8 cellular contexts compared by ENCODE assay signal in genomic region chr7:129825554-129826267, GRCh38.
DNase-seq lines count a peak whose midpoint lies in the region; ATAC-seq and TF ChIP-seq lines count a peak whose summit lies in the region.

No MANE protein-coding gene starts in this region.

- peaks cover 16% of the 10 kb centered on the region for H3K4me1 Mint-ChIP-seq in activated T-cell treated with anti-CD3 and anti-CD28 coated beads, Interleukin-2, amount 50 U/mL, for 4 hours (ENCODE audit: low read depth)

- intact Hi-C loops in esophagus squamous epithelium (cut with DNase I): loop anchor here (5.0 to 10.0 kb wide), 2 partner anchors 161 to 187 kb away; no protein-coding TSS in a partner anchor

- 0% methylated on average over 2 to 5 of the region's 58 CpGs for WGBS in esophagus squamous epithelium, 2 donors

- TF ChIP-seq CTCF in OCI-LY3 (IDR thresholded peaks at IDR 0.05; ENCODE audit: low read depth, low read length) (peak; percentile 35), esophagus squamous epithelium (IDR thresholded peaks at IDR 0.05) (peak; percentile 56 to 100 (median 65))

- TF ChIP-seq POLR2A in esophagus squamous epithelium (IDR thresholded peaks at IDR 0.05): no peak

- no peaks in the 10 kb centered on the region for H3K9me3 ChIP-seq in OCI-LY3 (ENCODE audit: insufficient read depth, low read length)
- no peaks in the 10 kb centered on the region for H3K9me3 ChIP-seq in esophagus squamous epithelium

- peaks cover 18% of the 10 kb centered on the region for H3K4me1 ChIP-seq in OCI-LY3 (ENCODE audit: low read length)
- peaks cover 11 to 40% (median 15%) of the 10 kb centered on the region in 3 donors for H3K4me1 ChIP-seq in esophagus squamous epithelium

- peak overlapping the region; percentile 95 for H2AFZ ChIP-seq in OCI-LY3 (ENCODE audit: low read depth, low read length)

- peak; percentile 66 for ATAC-seq in GM19463 (IDR thresholded peaks at IDR 0.05; ENCODE audit: unreplicated experiment)
- peak; percentile 82 for ATAC-seq in activated T-cell treated with anti-CD3 and anti-CD28 coated beads, Interleukin-2, amount 50 U/mL, for 4 hours

- peak overlapping the region; percentile 86 for H3K4me3 Mint-ChIP-seq in activated T-cell treated with anti-CD3 and anti-CD28 coated beads, Interleukin-2, amount 50 U/mL, for 4 hours

- H3K4me2 ChIP-seq in OCI-LY3 (ENCODE audit: low read length): peak overlapping the region; percentile 93

- H3K4me3 ChIP-seq in OCI-LY3 (ENCODE audit: low read length): peak overlapping the region; percentile 85
- H3K4me3 ChIP-seq in esophagus squamous epithelium: peak overlapping the region; percentile 58 to 77 (median 60)

- no peak overlapping the region for H3K27ac ChIP-seq in OCI-LY3 (ENCODE audit: low read length)
- H3K27ac ChIP-seq in esophagus squamous epithelium: peak overlapping the region; percentile 76 to 85 (median 82)

- H3K27me3 ChIP-seq in OCI-LY3 (ENCODE audit: low read depth, low read length) (no peaks in the 10 kb centered on the region), esophagus squamous epithelium (no peaks in the 10 kb centered on the region)

- H3K27me3 Mint-ChIP-seq in activated T-cell treated with anti-CD3 and anti-CD28 coated beads, Interleukin-2, amount 50 U/mL, for 4 hours (ENCODE audit: low read depth): no peaks in the 10 kb centered on the region

- DNase-seq in COR-L47 (lab: John Stamatoyannopoulos, UW) (peak; percentile 85), HPDE6-E6E7 (ENCODE audit: extremely low spot score) (peak; percentile 67), esophagus squamous epithelium (lab: John Stamatoyannopoulos, UW) (peak; percentile 37), myocyte (ENCODE audit: low read depth) (peak; percentile 82)
- DNase-seq in activated T-cell treated with anti-CD3 and anti-CD28 coated beads, Interleukin-2, amount 50 U/mL, for 4 hours: peak; percentile 90
- peak; percentile 65 to 79 for DNase-seq in stimulated activated CD8-positive, alpha-beta memory T cell treated with anti-CD3 and anti-CD28 coated beads, Interleukin-7, amount 100 ng/mL, for 4 hours (ENCODE audit: low read depth in 2 of 2)

- no peaks in the 10 kb centered on the region for H3K9me3 Mint-ChIP-seq in activated T-cell treated with anti-CD3 and anti-CD28 coated beads, Interleukin-2, amount 50 U/mL, for 4 hours

- no peaks in the 10 kb centered on the region for H4K20me1 ChIP-seq in OCI-LY3 (ENCODE audit: insufficient read depth, low read length)

- H3K79me2 ChIP-seq in OCI-LY3 (ENCODE audit: low read length): no peaks in the 10 kb centered on the region

- H3K36me3 Mint-ChIP-seq in activated T-cell treated with anti-CD3 and anti-CD28 coated beads, Interleukin-2, amount 50 U/mL, for 4 hours (ENCODE audit: insufficient read depth): no peaks in the 10 kb centered on the region

- H3K36me3 ChIP-seq in OCI-LY3 (replicated peaks; ENCODE audit: low read depth, low read length): no peaks in the 10 kb centered on the region
- no peaks in the 10 kb centered on the region for H3K36me3 ChIP-seq in esophagus squamous epithelium

- peak overlapping the region; percentile 58 for H3K9ac ChIP-seq in OCI-LY3 (ENCODE audit: low read length)

Comparison
In these comparisons a context has a peak if more than half of its experiments do, and no peak if none do; other contexts are left out.
1. DNase-seq: peak in every context shown above with its lines; median percentile 90 in activated T-cell treated with anti-CD3 and anti-CD28 coated beads, Interleukin-2, amount 50 U/mL, for 4 hours; 85 in COR-L47; 82 in myocyte; 72 in stimulated activated CD8-positive, alpha-beta memory T cell treated with anti-CD3 and anti-CD28 coated beads, Interleukin-7, amount 100 ng/mL, for 4 hours; 67 in HPDE6-E6E7; 37 in esophagus squamous epithelium.